ENCODE assay signal across 1 cellular context in the genomic region with DNA sequence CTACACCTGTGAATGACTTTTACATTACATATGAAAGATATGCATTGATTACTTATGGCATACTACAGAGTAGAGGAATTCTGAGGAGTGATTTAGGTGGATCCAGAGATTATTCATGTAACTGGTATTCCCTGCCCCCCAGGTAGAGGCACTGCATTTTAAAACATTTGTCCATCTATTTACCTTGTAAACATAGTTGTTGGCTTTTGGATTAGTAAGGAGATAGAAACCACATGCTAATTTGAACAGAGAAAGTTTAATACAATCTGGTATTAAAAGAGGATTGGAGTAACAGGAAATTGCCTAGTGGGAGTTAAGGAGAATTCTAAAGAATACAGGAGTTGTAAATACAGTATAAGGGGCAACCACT.
A peak's percentile ranks its signal among the peaks of the same experiment; 100 is the strongest.
TF ChIP-seq lines count a peak whose summit lies in the region.

No MANE protein-coding gene starts in this region.

TF ChIP-seq in liver, 16 proteins besides CTCF, POLR2A, EP300 and RAD21:
- TF ChIP-seq FOXA1 (IDR thresholded peaks at IDR 0.05) (peak; percentile 16), RXRA (IDR thresholded peaks at IDR 0.05) (no peak), FOXA2 (IDR thresholded peaks at IDR 0.05) (peak; percentile 46), YY1 (IDR thresholded peaks at IDR 0.05) (no peak)
- TF ChIP-seq, protein P1, sequence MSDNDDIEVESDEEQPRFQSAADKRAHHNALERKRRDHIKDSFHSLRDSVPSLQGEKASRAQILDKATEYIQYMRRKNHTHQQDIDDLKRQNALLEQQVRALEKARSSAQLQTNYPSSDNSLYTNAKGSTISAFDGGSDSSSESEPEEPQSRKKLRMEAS (IDR thresholded peaks at IDR 0.05): no peak
